In genomic region chr6:47084530-47084929, GRCh38 we compare ENCODE assay signal across 15 cellular contexts. TPM values are rescaled to one million over a fixed set of nuclear protein-coding genes. Genes with fewer than 3 reads are reported as not detected.
"Had no signal": no experiment of that assay in that cellular context is flagged by ENCODE, and none has a peak within 500 bp of the region (broad histone marks: within the 10 kb centered on the region; RNA-seq: fewer than 3 reads in every experiment).

No MANE protein-coding gene starts in this region.

- H3K4me1 Mint-ChIP-seq: activated CD4-positive, alpha-beta T cell treated with anti-CD3 and anti-CD28 coated beads, Interleukin-2, amount 10 ng/mL, durations not matched to agents 7 days and 5 days; stimulated activated naive B cell treated with anti-CD40 and anti-IgM and Interleukin-4, amounts not matched to agents 10 μg/mL and 1 μg/mL and 100 μg/mL, for 72 hours had no signal

- H3K27me3 ChIP-seq: right lobe of liver, spleen, upper lobe of left lung had no signal

- H3K4me3 Mint-ChIP-seq: activated CD4-positive, alpha-beta T cell treated with anti-CD3 and anti-CD28 coated beads, Interleukin-2, amount 10 ng/mL, durations not matched to agents 7 days and 5 days; activated naive CD4-positive, alpha-beta T cell treated with anti-CD3 and anti-CD28 coated beads for 36 hours; stimulated activated naive B cell treated with anti-CD40 and anti-IgM and Interleukin-4, amounts not matched to agents 10 μg/mL and 1 μg/mL and 100 μg/mL, for 72 hours had no signal

- H3K36me3 ChIP-seq: right lobe of liver, spleen, upper lobe of left lung had no signal

- H3K9me3 ChIP-seq: right lobe of liver, spleen, upper lobe of left lung had no signal

- H3K4me3 ChIP-seq: right lobe of liver, spleen, upper lobe of left lung had no signal

- H3K27ac Mint-ChIP-seq: activated CD4-positive, alpha-beta T cell treated with anti-CD3 and anti-CD28 coated beads, Interleukin-2, amount 10 ng/mL, durations not matched to agents 7 days and 5 days; activated naive CD4-positive, alpha-beta T cell treated with anti-CD3 and anti-CD28 coated beads for 36 hours; stimulated activated naive B cell treated with anti-CD40 and anti-IgM and Interleukin-4, amounts not matched to agents 10 μg/mL and 1 μg/mL and 100 μg/mL, for 72 hours had no signal

- H3K27ac ChIP-seq: right lobe of liver had no signal

- ATAC-seq: esophagus mucosa; stimulated activated naive B cell treated with anti-CD40 and anti-IgM and Interleukin-4, amounts not matched to agents 10 μg/mL and 1 μg/mL and 100 μg/mL, for 72 hours had no signal

- H3K36me3 Mint-ChIP-seq: stimulated activated naive B cell treated with anti-CD40 and anti-IgM and Interleukin-4, amounts not matched to agents 10 μg/mL and 1 μg/mL and 100 μg/mL, for 72 hours had no signal

- H3K9me3 Mint-ChIP-seq: activated CD4-positive, alpha-beta T cell treated with anti-CD3 and anti-CD28 coated beads, Interleukin-2, amount 10 ng/mL, durations not matched to agents 7 days and 5 days had no signal

- DNase-seq: activated CD4-positive, alpha-beta T cell treated with anti-CD3 and anti-CD28 coated beads, Interleukin-2, amount 10 ng/mL, durations not matched to agents 7 days and 5 days; activated CD4-positive, CD25-positive, alpha-beta regulatory T cell; activated CD8-positive, alpha-beta memory T cell treated with anti-CD3 and anti-CD28 coated beads for 24 hours; activated naive CD4-positive, alpha-beta T cell treated with anti-CD3 and anti-CD28 coated beads for 36 hours; amygdala; foreskin fibroblast; right lobe of liver; spleen; stimulated activated CD4-positive, alpha-beta T cell treated with anti-CD3 and anti-CD28 coated beads, Interleukin-1b, Interleukin-23, amount 100 ng/mL, for 48 hours; stimulated activated naive B cell treated with anti-CD40 and anti-IgM and Interleukin-4, amounts not matched to agents 10 μg/mL and 1 μg/mL and 100 μg/mL, for 72 hours; substantia nigra; upper lobe of left lung had no signal

RNA-seq across cellular contexts. Expression of gene ADGRF1, which starts 42.4 kb away (rescaled TPM):
- total RNA-seq: activated CD4-positive, alpha-beta T cell treated with anti-CD3 and anti-CD28 coated beads, Interleukin-2, amount 10 ng/mL, durations not matched to agents 7 days and 5 days; activated naive CD4-positive, alpha-beta T cell treated with anti-CD3 and anti-CD28 coated beads for 36 hours; mesenteric fat pad; right lobe of liver; T-helper 2 cell treated with Interferon-gamma antibody and Interleukin-4, amounts not matched to agents 100 ng/mL and 5 ng/mL, for 36 hours had no signal
